In the genomic region with DNA sequence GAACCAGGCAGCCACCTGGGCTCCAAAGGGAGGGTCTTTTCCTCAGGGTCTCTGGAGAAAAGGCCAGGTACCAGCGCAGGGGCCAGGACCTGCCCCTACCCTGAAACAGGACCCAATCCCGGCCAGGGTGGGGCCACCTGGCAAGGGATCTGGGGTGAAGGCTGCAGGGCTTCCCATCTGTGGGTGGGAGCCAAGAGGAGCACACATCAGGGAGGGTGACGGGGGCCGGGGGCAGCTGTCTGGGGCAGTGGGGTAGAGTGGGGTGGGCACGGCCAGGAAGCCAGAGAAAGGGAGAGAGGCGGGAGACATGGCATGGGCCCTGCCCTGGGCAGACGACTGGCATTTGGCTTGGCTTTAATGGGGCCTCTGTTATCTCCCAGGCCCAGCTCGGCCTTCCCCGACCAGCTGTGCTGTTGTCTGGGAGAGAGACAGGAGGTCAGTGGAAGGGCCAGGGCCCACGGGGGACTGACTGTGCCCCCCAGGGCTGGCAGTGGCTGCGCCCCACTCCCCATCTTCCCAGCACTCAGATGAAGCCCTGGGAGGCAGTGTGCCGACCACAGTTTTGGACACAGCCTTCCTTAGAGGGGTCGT, we compare ENCODE assay signal across 20 cellular contexts. TPM values are rescaled to one million over a fixed set of nuclear protein-coding genes. Genes with fewer than 3 reads are reported as not detected.
DNase-seq lines count a peak whose midpoint lies in the region; ATAC-seq and TF ChIP-seq lines count a peak whose summit lies in the region.
"Had no signal": no experiment of that assay in that cellular context is flagged by ENCODE, and none has a peak within 500 bp of the region (broad histone marks: within the 10 kb centered on the region; RNA-seq: fewer than 3 reads in every experiment).

No MANE protein-coding gene starts in this region.

- H3K9me3 Mint-ChIP-seq in type B pancreatic cell, result peaks cover 5% of the 10 kb centered on the region
- H3K9me3 Mint-ChIP-seq: CD4-positive, alpha-beta T cell; central memory CD8-positive, alpha-beta T cell; effector memory CD8-positive, alpha-beta T cell had no signal

- no peak overlapping the region for H3K9ac ChIP-seq in mammary epithelial cell (ENCODE audit: insufficient read depth, low read length)

- intact Hi-C loops in breast epithelium (cut with DNase I; ENCODE audit: low total_unique reads), result loop anchor here (10.0 kb wide), 1 partner anchor 1374 kb away; no protein-coding TSS in a partner anchor
- intact Hi-C loops in mammary epithelial cell (cut with micrococcal nuclease), result loop anchor here (5.0 kb wide), 1 partner anchor 479 kb away; no protein-coding TSS in a partner anchor

- TF ChIP-seq CTCF in breast epithelium (IDR thresholded peaks at IDR 0.05), result no peak
- TF ChIP-seq CTCF in mammary epithelial cell (conservative IDR thresholded peaks at IDR 0.05 in 1 of 2, IDR thresholded peaks at IDR 0.05 in 1 of 2; ENCODE audit: extremely low read depth in 1 of 2, insufficient read depth in 1 of 2, low read depth in 1 of 2, low read length in 2 of 2), result no peak
- TF ChIP-seq CTCF in hepatocyte (IDR thresholded peaks at IDR 0.05; ENCODE audit: poor library complexity), result no peak
- TF ChIP-seq CTCF in type B pancreatic cell (conservative IDR thresholded peaks at IDR 0.05), result no peak

- H3K4me3 Mint-ChIP-seq in type B pancreatic cell, result no peak overlapping the region
- H3K4me3 Mint-ChIP-seq: CD4-positive, alpha-beta T cell; central memory CD8-positive, alpha-beta T cell; effector memory CD8-positive, alpha-beta T cell had no signal

- DNase-seq in breast epithelium (ENCODE audit: low spot score in 2 of 2) (peak; percentile 7 to 34), mammary epithelial cell (no peak), hepatocyte (ENCODE audit: low spot score) (peak; percentile 2), occipital lobe (lab: John Stamatoyannopoulos, UW) (peak; percentile 33), type B pancreatic cell (ENCODE audit: extremely low spot score, unreplicated experiment) (peak; percentile 40)
- no peak for DNase-seq in stimulated activated CD4-positive, alpha-beta T cell treated with anti-CD3 and anti-CD28 coated beads, Interleukin-2, amount 100 ng/mL, for 24 hours
- DNase-seq: activated effector memory CD4-positive, alpha-beta T cell treated with Interleukin-2 at 50 U/mL for 16 hours; DMS79; effector memory CD8-positive, alpha-beta T cell; heart right ventricle; NCI-H146; stimulated activated CD4-positive, alpha-beta T cell treated with anti-CD3 and anti-CD28 coated beads, Interleukin-2, amount 100 ng/mL, for 48 hours; T1000 had no signal

- in situ Hi-C loops in mammary epithelial cell (cut with MboI; ENCODE audit: low sequenced_read_pairs in 2 of 2), result no loop called here

- WGBS in mammary epithelial cell (ENCODE audit: low coverage, missing lambda C conversion rate), result 85% methylated on average over 4 of the region's 13 CpGs
- WGBS in hepatocyte (ENCODE audit: low lambda C conversion rate, missing lambda C conversion rate), result 90% methylated on average over 7 of the region's 13 CpGs

- H3K36me3 ChIP-seq in breast epithelium, result no peaks in the 10 kb centered on the region
- H3K36me3 ChIP-seq in mammary epithelial cell (ENCODE audit: insufficient read depth, low read length), result no peaks in the 10 kb centered on the region
- H3K36me3 ChIP-seq in hepatocyte (replicated peaks; ENCODE audit: insufficient read depth, low read depth), result no peaks in the 10 kb centered on the region
- H3K36me3 ChIP-seq: adrenal gland, heart right ventricle, Peyer's patch had no signal

- BruUV-seq in mammary epithelial cell (replicated peaks; lab: Mats Ljungman, UMichigan), result no TSS peak

- CTCF ChIA-PET in mammary epithelial cell (lab: Charles Lee; ENCODE audit: low non-redundant PET), result no interaction called here

- dilution Hi-C loops in mammary epithelial cell (cut with HindIII; ENCODE audit: low sequenced_read_pairs), result loop anchor here (5.0 kb wide), 1 partner anchor 74 kb away; no protein-coding TSS in a partner anchor

- no peak overlapping the region for H3K27ac Mint-ChIP-seq in type B pancreatic cell
- H3K27ac Mint-ChIP-seq: CD4-positive, alpha-beta T cell; effector memory CD8-positive, alpha-beta T cell had no signal

- no peak for TF ChIP-seq POLR2A in breast epithelium (IDR thresholded peaks at IDR 0.05)

- no peak for ATAC-seq in HG03097 (IDR thresholded peaks at IDR 0.05; ENCODE audit: low FRiP score, unreplicated experiment)
- ATAC-seq in HG02678 (IDR thresholded peaks at IDR 0.05; ENCODE audit: unreplicated experiment), result no peak
- ATAC-seq: effector memory CD8-positive, alpha-beta T cell had no signal

- H3K4me2 ChIP-seq in mammary epithelial cell (ENCODE audit: insufficient read depth, low read depth, low read length), result no peak overlapping the region
- no peak overlapping the region for H3K4me2 ChIP-seq in hepatocyte

- H3K4me1 ChIP-seq in breast epithelium, result peaks cover 0 to 6% of the 10 kb centered on the region in 2 donors
- H3K4me1 ChIP-seq in mammary epithelial cell (ENCODE audit: insufficient read depth, low read length), result peaks cover 4% of the 10 kb centered on the region
- H3K4me1 ChIP-seq in hepatocyte (ENCODE audit: insufficient read depth), result no peaks in the 10 kb centered on the region
- H3K4me1 ChIP-seq: adrenal gland had no signal

- H3K27ac ChIP-seq in breast epithelium (no peak overlapping the region), mammary epithelial cell (ENCODE audit: insufficient read depth, low read depth, low read length) (no peak overlapping the region), hepatocyte (no peak overlapping the region)
- H3K27ac ChIP-seq: adrenal gland, heart right ventricle, Peyer's patch, SK-N-MC had no signal

- H3K27me3 Mint-ChIP-seq in type B pancreatic cell, result peaks cover 6% of the 10 kb centered on the region

- H3K79me2 ChIP-seq in mammary epithelial cell (ENCODE audit: insufficient read depth, low read length) (no peaks in the 10 kb centered on the region), hepatocyte (no peaks in the 10 kb centered on the region)

- H3K9me3 ChIP-seq in breast epithelium (no peaks in the 10 kb centered on the region), mammary epithelial cell (replicated peaks; ENCODE audit: insufficient read depth, low read length) (no peaks in the 10 kb centered on the region), hepatocyte (ENCODE audit: low read depth) (no peaks in the 10 kb centered on the region)
- H3K9me3 ChIP-seq: adrenal gland, heart right ventricle, Peyer's patch had no signal

- H3K4me3 ChIP-seq in breast epithelium (no peak overlapping the region), mammary epithelial cell (replicated peaks in 1 of 3; ENCODE audit: insufficient read depth in 1 of 3, low read depth in 2 of 3, low read length in 3 of 3) (no peak overlapping the region), hepatocyte (no peak overlapping the region)
- H3K4me3 ChIP-seq: adrenal gland, heart right ventricle, Peyer's patch, SK-N-MC had no signal

- H3K27me3 ChIP-seq in breast epithelium (no peaks in the 10 kb centered on the region), mammary epithelial cell (ENCODE audit: insufficient read depth, low read length) (no peaks in the 10 kb centered on the region), hepatocyte (no peaks in the 10 kb centered on the region)
- H3K27me3 ChIP-seq: Peyer's patch had no signal

- H3K4me1 Mint-ChIP-seq in type B pancreatic cell (ENCODE audit: unreplicated experiment), result no peaks in the 10 kb centered on the region
- H3K4me1 Mint-ChIP-seq: central memory CD8-positive, alpha-beta T cell had no signal

- H4K20me1 ChIP-seq in mammary epithelial cell (ENCODE audit: insufficient read depth, low read length) (no peaks in the 10 kb centered on the region), hepatocyte (ENCODE audit: insufficient read depth, poor library complexity, severe bottlenecking) (no peaks in the 10 kb centered on the region)

- H3K9me2 ChIP-seq in hepatocyte (replicated peaks; ENCODE audit: insufficient read depth), result no peaks in the 10 kb centered on the region

- H2AFZ ChIP-seq in mammary epithelial cell (ENCODE audit: low read depth, low read length), result no peak overlapping the region
- no peak overlapping the region for H2AFZ ChIP-seq in hepatocyte

- H3K36me3 Mint-ChIP-seq in type B pancreatic cell, result no peaks in the 10 kb centered on the region

RNA-seq across cellular contexts. Expression of a gene that starts 57.2 kb away (rescaled TPM):
- total RNA-seq in breast epithelium (100 to 1,000 TPM; 114 to 267 (median 143) TPM), mammary epithelial cell (10 to 100 TPM; 13.3 to 18.4 TPM), hepatocyte (39.6 and 42.4 TPM in 2 replicates), occipital lobe (78.0 TPM), type B pancreatic cell (ENCODE audit: low replicate concordance) (28.1 and 52.1 TPM in 2 replicates)
- polyA plus RNA-seq in mammary epithelial cell (14.8 TPM), hepatocyte (62.4 and 64.9 TPM in 2 replicates)
- polyA minus RNA-seq in mammary epithelial cell, result 15.6 TPM

Comparison
In these comparisons a context has a peak if more than half of its experiments do, and no peak if none do; other contexts are left out.
1. DNase-seq: peak in breast epithelium (2 of 2), hepatocyte (single experiment), occipital lobe (single experiment) and type B pancreatic cell (single experiment); none in mammary epithelial cell (single experiment) and stimulated activated CD4-positive, alpha-beta T cell treated with anti-CD3 and anti-CD28 coated beads, Interleukin-2, amount 100 ng/mL, for 24 hours (0 of 2).